23 cellular contexts compared by ENCODE assay signal in genomic region chr6:95228636-95229035, GRCh38.
DNase-seq lines count a peak whose midpoint lies in the region; ATAC-seq and TF ChIP-seq lines count a peak whose summit lies in the region.
"Had no signal": no experiment of that assay in that cellular context is flagged by ENCODE, and none has a peak within 500 bp of the region (broad histone marks: within the 10 kb centered on the region; RNA-seq: fewer than 3 reads in every experiment).

No MANE protein-coding gene starts in this region.

- H3K9me3 Mint-ChIP-seq in CD8-positive, alpha-beta memory T cell, result peaks cover 0 to 2% (median 0%) of the 10 kb centered on the region in 5 donors
- no peaks in the 10 kb centered on the region for H3K9me3 Mint-ChIP-seq in CD14-positive monocyte
- H3K9me3 Mint-ChIP-seq: activated naive CD4-positive, alpha-beta T cell treated with anti-CD3 and anti-CD28 coated beads for 36 hours; CD8-positive, alpha-beta T cell had no signal

- no peaks in the 10 kb centered on the region for H3K27me3 Mint-ChIP-seq in CD8-positive, alpha-beta memory T cell
- H3K27me3 Mint-ChIP-seq in CD14-positive monocyte (ENCODE audit: low read depth in 3 of 3), result peaks cover 0 to 2% (median 0%) of the 10 kb centered on the region in 3 donors
- H3K27me3 Mint-ChIP-seq: activated B cell treated with CpG ODN at 0.5 μM for 24 hours had no signal

- H3K9me2 ChIP-seq in PC-3 (replicated peaks; ENCODE audit: low read length) (no peaks in the 10 kb centered on the region), hepatocyte (replicated peaks; ENCODE audit: insufficient read depth) (no peaks in the 10 kb centered on the region)

- H3K36me3 Mint-ChIP-seq in CD8-positive, alpha-beta memory T cell, result no peaks in the 10 kb centered on the region
- H3K36me3 Mint-ChIP-seq in CD14-positive monocyte, result no peaks in the 10 kb centered on the region
- H3K36me3 Mint-ChIP-seq: CD8-positive, alpha-beta T cell had no signal

- POLR2A ChIA-PET in PC-3 (lab: Charles Lee; ENCODE audit: unreplicated experiment), result no interaction called here
- POLR2A ChIA-PET in CD8-positive, alpha-beta memory T cell (lab: Charles Lee), result no interaction called here

- H3K4me3 ChIP-seq in PC-3 (ENCODE audit: low read length), result no peak overlapping the region
- H3K4me3 ChIP-seq in hepatocyte, result no peak overlapping the region
- H3K4me3 ChIP-seq in CD8-positive, alpha-beta memory T cell (ENCODE audit: low read length), result no peak overlapping the region
- H3K4me3 ChIP-seq: breast epithelium, prostate gland had no signal

- peak overlapping the region; percentile 31; the same call in 1 of the 2 replicates for H3K9ac ChIP-seq in PC-3 (ENCODE audit: low read length)

- WGBS in hepatocyte (ENCODE audit: low lambda C conversion rate, missing lambda C conversion rate), result 30% methylated on average over 3 of the region's 3 CpGs

- intact Hi-C loops in PC-3 (cut with micrococcal nuclease), result no loop called here
- intact Hi-C loops in CD14-positive monocyte (cut with micrococcal nuclease), result no loop called here

- ATAC-seq in PC-3 (no peak), HG03457 (IDR thresholded peaks at IDR 0.05; ENCODE audit: unreplicated experiment) (no peak)
- ATAC-seq: CD8-positive, alpha-beta T cell; Panc1 had no signal

- H3K27ac ChIP-seq in PC-3 (ENCODE audit: low read length) (no peak overlapping the region; the same call in 1 of the 2 replicates), hepatocyte (no peak overlapping the region)
- H3K27ac ChIP-seq in CD8-positive, alpha-beta memory T cell (ENCODE audit: low read depth, low read length), result no peak overlapping the region
- H3K27ac ChIP-seq: breast epithelium, prostate gland had no signal

- no TSS peak for BruUV-seq in PC-3 (replicated peaks; lab: Mats Ljungman, UMichigan)

- no peaks in the 10 kb centered on the region for H3K27me3 ChIP-seq in PC-3 (ENCODE audit: low read length)
- H3K27me3 ChIP-seq in hepatocyte, result no peaks in the 10 kb centered on the region
- no peaks in the 10 kb centered on the region for H3K27me3 ChIP-seq in CD8-positive, alpha-beta memory T cell (ENCODE audit: insufficient read depth, low read length, poor library complexity, severe bottlenecking)
- H3K27me3 ChIP-seq: breast epithelium had no signal

- DNase-seq in NCI-H1417 (lab: John Stamatoyannopoulos, UW) (peak in 2 of 3 experiments; percentile 11 to 29), NCI-H1417 treated with DMSO at 0.1 percent for 48 hours (lab: John Stamatoyannopoulos, UW) (no peak), PC-3 (no peak), hepatocyte (ENCODE audit: low spot score) (no peak), dedifferentiated amniotic fluid mesenchymal stem cell (ENCODE audit: extremely low spot score) (no peak), CD14-positive monocyte (ENCODE audit: low spot score) (no peak)
- no peak for DNase-seq in CD8-positive, alpha-beta memory T cell
- DNase-seq: activated B cell treated with CpG ODN at 0.5 μM for 24 hours; activated naive CD4-positive, alpha-beta T cell treated with anti-CD3 and anti-CD28 coated beads for 36 hours; AML-193; CD8-positive, alpha-beta T cell; effector CD8-positive, alpha-beta T cell; glutamatergic neuron; NCI-H2029; NK-92 treated with Interleukin-12 subunit alpha and Interleukin-12 subunit beta, amount 100 ng/mL, for 24 hours; SIG-M5; stimulated activated naive CD4-positive, alpha-beta T cell treated with Interleukin-2 at 50 U/mL for 16 hours; SW 1271; T1000 had no signal

- no peaks in the 10 kb centered on the region for H3K36me3 ChIP-seq in PC-3 (ENCODE audit: low read depth, low read length)
- no peaks in the 10 kb centered on the region for H3K36me3 ChIP-seq in hepatocyte (replicated peaks; ENCODE audit: insufficient read depth, low read depth)
- no peaks in the 10 kb centered on the region for H3K36me3 ChIP-seq in CD8-positive, alpha-beta memory T cell (ENCODE audit: insufficient read depth, low read length)
- H3K36me3 ChIP-seq: breast epithelium, prostate gland had no signal

- no peaks in the 10 kb centered on the region for H3K9me3 ChIP-seq in PC-3 (ENCODE audit: low read length)
- H3K9me3 ChIP-seq in hepatocyte (ENCODE audit: low read depth), result no peaks in the 10 kb centered on the region
- H3K9me3 ChIP-seq in CD8-positive, alpha-beta memory T cell (ENCODE audit: low read length), result no peaks in the 10 kb centered on the region
- H3K9me3 ChIP-seq: breast epithelium, prostate gland had no signal

- H3F3A ChIP-seq in PC-3 (ENCODE audit: low read length, unreplicated experiment), result no peaks in the 10 kb centered on the region

- no peak overlapping the region for H3K27ac Mint-ChIP-seq in CD8-positive, alpha-beta memory T cell
- H3K27ac Mint-ChIP-seq in CD14-positive monocyte, result no peak overlapping the region
- H3K27ac Mint-ChIP-seq: activated B cell treated with CpG ODN at 0.5 μM for 24 hours; activated naive CD4-positive, alpha-beta T cell treated with anti-CD3 and anti-CD28 coated beads for 36 hours; CD8-positive, alpha-beta T cell had no signal

- TF ChIP-seq CTCF in PC-3 (conservative IDR thresholded peaks at IDR 0.05; ENCODE audit: low read depth, low read length) (no peak), hepatocyte (IDR thresholded peaks at IDR 0.05; ENCODE audit: poor library complexity) (no peak), CD14-positive monocyte (IDR thresholded peaks at IDR 0.05) (no peak)

- H3K4me1 ChIP-seq in PC-3 (ENCODE audit: insufficient read depth, low read length) (peaks cover 5% of the 10 kb centered on the region; the same call in 1 of the 2 replicates), hepatocyte (ENCODE audit: insufficient read depth) (no peaks in the 10 kb centered on the region)
- H3K4me1 ChIP-seq in CD8-positive, alpha-beta memory T cell (ENCODE audit: insufficient read depth, low read length), result no peaks in the 10 kb centered on the region
- H3K4me1 ChIP-seq: breast epithelium, prostate gland had no signal

- H3K79me2 ChIP-seq in PC-3 (ENCODE audit: low read length), result no peaks in the 10 kb centered on the region
- no peaks in the 10 kb centered on the region for H3K79me2 ChIP-seq in hepatocyte

- H2AFZ ChIP-seq in PC-3 (ENCODE audit: low read length), result no peak overlapping the region
- H2AFZ ChIP-seq in hepatocyte, result no peak overlapping the region

- H4K20me1 ChIP-seq in PC-3 (ENCODE audit: low read length), result no peaks in the 10 kb centered on the region
- H4K20me1 ChIP-seq in hepatocyte (ENCODE audit: insufficient read depth, poor library complexity, severe bottlenecking), result no peaks in the 10 kb centered on the region

- H3K4me1 Mint-ChIP-seq in CD8-positive, alpha-beta memory T cell, result no peaks in the 10 kb centered on the region
- H3K4me1 Mint-ChIP-seq in CD14-positive monocyte, result no peaks in the 10 kb centered on the region
- H3K4me1 Mint-ChIP-seq: activated B cell treated with CpG ODN at 0.5 μM for 24 hours had no signal

- H3K4me2 ChIP-seq in PC-3 (ENCODE audit: low read length) (no peak overlapping the region), hepatocyte (peak overlapping the region; percentile 15)

- H3K4me3 Mint-ChIP-seq in CD8-positive, alpha-beta memory T cell, result no peak overlapping the region
- H3K4me3 Mint-ChIP-seq in CD14-positive monocyte, result no peak overlapping the region
- H3K4me3 Mint-ChIP-seq: activated B cell treated with CpG ODN at 0.5 μM for 24 hours; activated naive CD4-positive, alpha-beta T cell treated with anti-CD3 and anti-CD28 coated beads for 36 hours; CD8-positive, alpha-beta T cell had no signal

- CTCF ChIA-PET in PC-3 (lab: Charles Lee), result no interaction called here
- CTCF ChIA-PET in CD8-positive, alpha-beta memory T cell (lab: Charles Lee), result no interaction called here

Comparison
In these comparisons a context has a peak if more than half of its experiments do, and no peak if none do; other contexts are left out.
1. DNase-seq: peak in NCI-H1417 (2 of 3); none in NCI-H1417 treated with DMSO at 0.1 percent for 48 hours (single experiment), PC-3 (single experiment), hepatocyte (single experiment), CD8-positive, alpha-beta memory T cell (0 of 5), dedifferentiated amniotic fluid mesenchymal stem cell (single experiment) and CD14-positive monocyte (single experiment).